7 cellular contexts compared by ENCODE assay signal in genomic region chr11:19723572-19724342, GRCh38. TPM values are rescaled to one million over a fixed set of nuclear protein-coding genes. Genes with fewer than 3 reads are reported as not detected.
DNase-seq lines count a peak whose midpoint lies in the region; ATAC-seq and TF ChIP-seq lines count a peak whose summit lies in the region.

No MANE protein-coding gene starts in this region.

- TF ChIP-seq CTCF in transverse colon (IDR thresholded peaks at IDR 0.05) = no peak

- TF ChIP-seq POLR2A in transverse colon (IDR thresholded peaks at IDR 0.05) = no peak

- H3K27me3 ChIP-seq in layer of hippocampus (ENCODE audit: control insufficient read depth, insufficient read depth, low read length) (no peaks in the 10 kb centered on the region), transverse colon (no peaks in the 10 kb centered on the region)

- intact Hi-C loops in transverse colon (cut with DNase I; ENCODE audit: low total_unique reads) = no loop called here

- TF ChIP-seq EP300 in transverse colon (IDR thresholded peaks at IDR 0.05; ENCODE audit: low read depth) = no peak

- DNase-seq in RPMI7951 (ENCODE audit: low read depth) (peak; percentile 98), amniotic epithelial cell (ENCODE audit: low read depth) (peak; percentile 43), transverse colon (no peak), globus pallidus (ENCODE audit: low spot score) (no peak), NCI-H345 (lab: John Stamatoyannopoulos, UW) (no peak)

- in situ Hi-C loops in transverse colon (cut with MboI; ENCODE audit: low pct_ligation_motif_present in 1 of 4, low pct_unique_long_range_greater_than_20kb in 1 of 4, low sequenced_read_pairs in 3 of 4) = no loop called here

- no peak overlapping the region for H3K4me3 ChIP-seq in transverse colon

- H3K4me1 ChIP-seq in transverse colon = peaks cover 0 to 20% (median 7%) of the 10 kb centered on the region in 4 donors

- H3K9me3 ChIP-seq in transverse colon = no peaks in the 10 kb centered on the region

- ATAC-seq in GM21423 (IDR thresholded peaks at IDR 0.05; ENCODE audit: unreplicated experiment) = no peak

- no peaks in the 10 kb centered on the region for H3K36me3 ChIP-seq in transverse colon

- 29% methylated on average over 5 of the region's 5 CpGs; no CpG with 5 or more reads in 1 of the 2 donors for WGBS in transverse colon (ENCODE audit: low coverage in 1 of 2), 2 donors

- H3K27ac ChIP-seq in layer of hippocampus (ENCODE audit: low read depth, low read length) (peak overlapping the region; percentile 6), transverse colon (peak overlapping the region; percentile 59 to 73 (median 62))

RNA-seq across cellular contexts. Expression of gene NAV2, which starts 11.1 kb away (rescaled TPM):
- total RNA-seq in RPMI7951 (2014; rRNA removed; shearing (Covaris generic)) = 6.9 and 7.1 TPM in 2 replicates
- 10 to 100 TPM in 3 of 4 donors, 1 to 10 TPM in 1; 9.6 to 40.0 (median 23.1) TPM for total RNA-seq in transverse colon

Comparison
In these comparisons a context has a peak if more than half of its experiments do, and no peak if none do; other contexts are left out.
1. DNase-seq: peak in RPMI7951 (single experiment) and amniotic epithelial cell (single experiment); none in transverse colon (single experiment), globus pallidus (single experiment) and NCI-H345 (single experiment).